ENCODE assay signal across 8 cellular contexts in genomic region chr3:143847787-143848631, GRCh38. TPM values are rescaled to one million over a fixed set of nuclear protein-coding genes. Genes with fewer than 3 reads are reported as not detected.
DNase-seq lines count a peak whose midpoint lies in the region; ATAC-seq, FAIRE-seq and TF ChIP-seq lines count a peak whose summit lies in the region.

TSS of gene SLC9A9 (minus strand) at chr3:143848468. CDS start at chr3:143848322, 146 bp downstream.

- no peak for TF ChIP-seq EP300 in K562 (IDR thresholded peaks at IDR 0.05; ENCODE audit: low read length)

- no peak for TF ChIP-seq CTCF in K562 (IDR thresholded peaks at IDR 0.05 in 2 of 3, conservative IDR thresholded peaks at IDR 0.05 in 1 of 3; ENCODE audit: insufficient read depth in 2 of 3, low read depth in 1 of 3, low read length in 3 of 3)

- no peaks in the 10 kb centered on the region; a peak in 2 of 5 replicates for H3K4me1 ChIP-seq in K562 (replicated peaks in 1 of 2; ENCODE audit: control insufficient read depth in 2 of 2, insufficient read depth in 2 of 2, low read length in 2 of 2)

- no peaks in the 10 kb centered on the region for H3K36me3 ChIP-seq in SK-N-MC (ENCODE audit: insufficient read depth, low read length)
- no peaks in the 10 kb centered on the region for H3K36me3 ChIP-seq in K562 (ENCODE audit: control insufficient read depth, insufficient read depth, low read length)

- ATAC-seq in GM21447 (IDR thresholded peaks at IDR 0.05; ENCODE audit: unreplicated experiment) (peak; percentile 89), K562 (peak; percentile 48; the same call in 2 of the 3 replicates)

- CTCF ChIA-PET in K562 (lab: Yijun Ruan, JAX; ENCODE audit: low intra/inter-chr PET ratio), result no interaction called here

- H3K4me3 ChIP-seq in SK-N-MC (peak within 1 kb of the TSS; percentile 82), K562 (no peak within 1 kb of the TSS)

- no peaks in the 10 kb centered on the region for H4K20me1 ChIP-seq in K562 (replicated peaks; ENCODE audit: control insufficient read depth, insufficient read depth, low read length)

- H3K9ac ChIP-seq in SK-N-MC (ENCODE audit: insufficient read length), result peak within 1 kb of the TSS; percentile 64
- H3K9ac ChIP-seq in K562 (ENCODE audit: insufficient read depth in 1 of 2, low read depth in 2 of 2, low read length in 2 of 2), result no peak within 1 kb of the TSS

- no peak for TF ChIP-seq RAD21 in K562 (CRISPR knock-in tag; conservative IDR thresholded peaks at IDR 0.05 in 1 of 2, IDR thresholded peaks at IDR 0.05 in 1 of 2)

- no peaks in the 10 kb centered on the region for H3K9me1 ChIP-seq in K562 (ENCODE audit: control insufficient read depth, insufficient read depth, low read length)

- TF ChIP-seq POLR2A in K562 (conservative IDR thresholded peaks at IDR 0.05), result no peak

- POLR2A ChIA-PET in K562 (lab: Yijun Ruan, JAX), result no interaction called here

- no peaks in the 10 kb centered on the region for H3K27me3 ChIP-seq in K562 (ENCODE audit: control insufficient read depth in 2 of 2, insufficient read depth in 2 of 2, low read length in 2 of 2)

- peak within 1 kb of the TSS; percentile 44 for H2AFZ ChIP-seq in K562 (ENCODE audit: low read depth, low read length)

- intact Hi-C loops in K562 (cut with micrococcal nuclease), result no loop called here

- DNase-seq in GM04504 (ENCODE audit: low read depth), result peak; percentile 57
- peak; percentile 73 for DNase-seq in HT1080 (ENCODE audit: low read depth)
- peak; percentile 81 for DNase-seq in SK-N-MC (ENCODE audit: low read depth, low spot score)
- peak in 1 of 4 experiments; percentile 7 for DNase-seq in K562 (ENCODE audit: extremely low read depth in 1 of 4, low spot score in 3 of 4)
- peak; percentile 39 to 85 for DNase-seq in hippocampal formation (lab: John Stamatoyannopoulos, UW)
- peak; percentile 72 for DNase-seq in putamen (ENCODE audit: low spot score)
- DNase-seq in effector CD8-positive, alpha-beta T cell (lab: John Stamatoyannopoulos, UW), result no peak

- BruUV-seq in K562 (replicated peaks; lab: Mats Ljungman, UMichigan), result no TSS peak

- peak within 1 kb of the TSS; percentile 37; the same call in 1 of the 2 replicates for H3K27ac ChIP-seq in SK-N-MC
- no peak within 1 kb of the TSS for H3K27ac ChIP-seq in K562 (ENCODE audit: extremely low read depth, low read depth, low read length)

- in situ Hi-C loops in K562 (cut with MboI), result no loop called here

- WGBS in K562 (ENCODE audit: insufficient coverage, low coverage, missing lambda C conversion rate), result under 1% methylated on average over 15 of the region's 15 CpGs

- FAIRE-seq in K562 (lab: Jason Lieb, UNC), result no peak

- H3K9me3 ChIP-seq in SK-N-MC (ENCODE audit: low read depth, low read length), result no peaks in the 10 kb centered on the region
- H3K9me3 ChIP-seq in K562 (replicated peaks; ENCODE audit: control insufficient read depth, insufficient read depth, low read depth, low read length), result no peaks in the 10 kb centered on the region

- peak within 1 kb of the TSS; percentile 54 for H3K4me2 ChIP-seq in K562 (ENCODE audit: insufficient read depth, low read length)

- no peaks in the 10 kb centered on the region for H3K79me2 ChIP-seq in K562 (ENCODE audit: control insufficient read depth, insufficient read depth, low read length)

TF ChIP-seq in K562, 482 proteins besides CTCF, POLR2A, EP300 and RAD21 (continues in another document):
- no peak for TF ChIP-seq E2F8 (IDR thresholded peaks at IDR 0.05; ENCODE audit: low read depth, partially characterized antibody)
- TF ChIP-seq C11orf30 (IDR thresholded peaks at IDR 0.05; ENCODE audit: low read depth), result peak; percentile 65
- peak; percentile 65 for TF ChIP-seq SOX6 (IDR thresholded peaks at IDR 0.05)
- TF ChIP-seq STAT6 (CRISPR knock-in tag; IDR thresholded peaks at IDR 0.05), result no peak
- TF ChIP-seq TAF15 (IDR thresholded peaks at IDR 0.05; ENCODE audit: low read depth, low read length), result no peak
- TF ChIP-seq NFE2 (IDR thresholded peaks at IDR 0.05; ENCODE audit: low read depth), result peak; percentile 64
- TF ChIP-seq ZNF316 (IDR thresholded peaks at IDR 0.05), result peak; percentile 90
- TF ChIP-seq ZNF695 (CRISPR knock-in tag; IDR thresholded peaks at IDR 0.05), result no peak
- no peak for TF ChIP-seq MXI1 (IDR thresholded peaks at IDR 0.05; ENCODE audit: low read depth, low read length)
- TF ChIP-seq SRSF7 (optimal IDR thresholded peaks at IDR 0.05; ENCODE audit: low read depth, low read length), result no peak

RNA-seq across cellular contexts. Expression of gene SLC9A9, which starts in this region (rescaled TPM):
- 1.5 and 2.8 TPM in 2 replicates for total RNA-seq in HT1080 (2014; rRNA removed; shearing (Covaris generic))
- polyA plus RNA-seq in HT1080 (2015; cell fraction: cytosol; rRNA removed), result 1.8 and 1.9 TPM in 2 replicates
- 1.7 and 3.0 TPM in 2 replicates for polyA plus RNA-seq in HT1080 (2015; cell fraction: nucleus; rRNA removed)
- total RNA-seq in K562 (2011; cell fraction: chromatin; rRNA removed; ENCODE audit: low replicate concordance), result not detected in 2 replicates
- not detected in 2 replicates for total RNA-seq in K562 (2011; cell fraction: nucleolus; rRNA removed)
- not detected in 2 replicates for total RNA-seq in K562 (2011; cell fraction: nucleoplasm; rRNA removed)
- total RNA-seq in K562 (2014; rRNA removed), result not detected in 2 replicates
- total RNA-seq in K562 (2014; rRNA removed; fragmentation: Illumina TruSeq; extraction: Trizol), result not detected in 2 replicates
- not detected in 2 replicates for total RNA-seq in K562 (2015; rRNA removed; fragmentation: Illumina TruSeq; extraction: Trizol)
- 0.13 and 0.27 TPM in 2 replicates for total RNA-seq in K562 (2021)
- polyA plus RNA-seq in K562 (2011; rRNA removed), result not detected in 2 replicates
- not detected in 2 replicates for polyA plus RNA-seq in K562 (2011; cell fraction: cytosol; rRNA removed)
- polyA plus RNA-seq in K562 (2011; cell fraction: nucleus; rRNA removed), result not detected in 2 replicates
- polyA plus RNA-seq in K562 (2012), result 0.08 and 0.19 TPM in 2 replicates
- polyA plus RNA-seq in K562 (2014; fragmentation: Illumina TruSeq; extraction: Trizol), result 0.03 TPM in 1 of 2 replicates, not detected in the other
- not detected for polyA plus RNA-seq in K562 (2014; fragmentation: Nextera tagmentation; extraction: Ambion mirVana)
- not detected in 2 replicates for polyA plus RNA-seq in K562 (2014; rRNA removed)
- 0.04 and 0.33 TPM in 2 replicates for polyA minus RNA-seq in K562 (2011; rRNA and poly(A)+ RNA removed)
- polyA minus RNA-seq in K562 (2011; cell fraction: cytosol; rRNA and poly(A)+ RNA removed), result not detected in 2 replicates
- polyA minus RNA-seq in K562 (2011; cell fraction: nucleus; rRNA and poly(A)+ RNA removed), result not detected in 2 replicates

Comparison
In these comparisons a context has a peak if more than half of its experiments do, and no peak if none do; other contexts are left out.
1. Peak in ATAC-seq and H3K4me2 ChIP-seq in K562; RNA of the gene not detected or under 1 TPM.